18 cellular contexts compared by ENCODE assay signal in genomic region chr5:176806137-176806536, GRCh38. TPM values are rescaled to one million over a fixed set of nuclear protein-coding genes. Genes with fewer than 3 reads are reported as not detected.
DNase-seq lines count a peak whose midpoint lies in the region; ATAC-seq and TF ChIP-seq lines count a peak whose summit lies in the region.
"Had no signal": no experiment of that assay in that cellular context is flagged by ENCODE, and none has a peak within 500 bp of the region (broad histone marks: within the 10 kb centered on the region; RNA-seq: fewer than 3 reads in every experiment).

No MANE protein-coding gene starts in this region.

- no peak for ATAC-seq in HG02970 (IDR thresholded peaks at IDR 0.05; ENCODE audit: low FRiP score, unreplicated experiment)
- no peak for ATAC-seq in HG03571 (IDR thresholded peaks at IDR 0.05; ENCODE audit: unreplicated experiment)
- ATAC-seq in GM21825 (IDR thresholded peaks at IDR 0.05; ENCODE audit: unreplicated experiment) = no peak
- ATAC-seq: foreskin keratinocyte, left lung had no signal

- no peaks in the 10 kb centered on the region for H3F3A ChIP-seq in GM23248 (ENCODE audit: insufficient read depth)

- H3K27me3 ChIP-seq in GM23248 (replicated peaks; ENCODE audit: insufficient read depth) = peaks cover 38% of the 10 kb centered on the region
- H3K27me3 ChIP-seq in brain microvascular endothelial cell (replicated peaks) = peaks cover 29% of the 10 kb centered on the region
- peaks cover 0 to 11% (median 4%) of the 10 kb centered on the region in 4 donors for H3K27me3 ChIP-seq in liver (ENCODE audit: control insufficient read depth in 4 of 4, insufficient read depth in 4 of 4, low read length in 3 of 4)

- TF ChIP-seq CTCF in brain microvascular endothelial cell (IDR thresholded peaks at IDR 0.05; ENCODE audit: low read depth, low read length, missing control alignments) (no peak), liver (IDR thresholded peaks at IDR 0.05; ENCODE audit: low read depth, low read length, missing input control) (no peak), GM13977 (IDR thresholded peaks at IDR 0.05; ENCODE audit: extremely low read depth, insufficient read depth, missing control alignments) (no peak)

- no peaks in the 10 kb centered on the region for H3K79me2 ChIP-seq in GM23248 (ENCODE audit: insufficient read depth)
- H3K79me2 ChIP-seq: parathyroid adenoma had no signal

- H3K4me3 ChIP-seq in GM23248 = no peak overlapping the region
- no peak overlapping the region for H3K4me3 ChIP-seq in brain microvascular endothelial cell (ENCODE audit: low read depth, low read length)
- H3K4me3 ChIP-seq in liver (ENCODE audit: low read depth in 1 of 3, low read length in 3 of 3) = no peak overlapping the region
- H3K4me3 ChIP-seq: left lung, SJSA1 had no signal

- H3K9me2 ChIP-seq in GM23248 (ENCODE audit: insufficient read depth) = no peaks in the 10 kb centered on the region

- H2AFZ ChIP-seq in GM23248 = no peak overlapping the region
- H2AFZ ChIP-seq: parathyroid adenoma had no signal

- in situ Hi-C loops in GM23248 (cut with MboI) (no loop called here), brain microvascular endothelial cell (cut with HindIII; ENCODE audit: low pct_ligation_motif_present, low sequenced_read_pairs) (no loop called here), GM13977 (cut with MboI; ENCODE audit: low pct_unique_long_range_greater_than_20kb, low sequenced_read_pairs, unreplicated experiment) (no loop called here)

- no peak overlapping the region for H3K4me2 ChIP-seq in GM23248 (ENCODE audit: unreplicated experiment)

- 4 to 9% methylated on average over 1 of the region's 1 CpG for whole genome bisulfite sequencing in GM23248 (ENCODE audit: low coverage in 1 of 2, low lambda C conversion rate in 2 of 2, missing lambda C conversion rate in 2 of 2), 2 experiments
- 0% methylated on average over 1 of the region's 1 CpG for WGBS in liver

- DNase-seq in GM23248 (peak; percentile 35), NAMALWA (ENCODE audit: low spot score) (peak; percentile 29), brain microvascular endothelial cell (peak; percentile 40), GM13977 (ENCODE audit: low spot score) (no peak)
- DNase-seq: activated CD4-positive, alpha-beta memory T cell treated with anti-CD3 and anti-CD28 coated beads for 36 hours; activated T-cell treated with anti-CD3 and anti-CD28 coated beads, Interleukin-2, amount 50 U/mL, for 24 hours; effector memory CD4-positive, alpha-beta T cell; foreskin keratinocyte; left lung; NCI-H1930 had no signal

- H3K9me3 ChIP-seq in GM23248 (ENCODE audit: low read depth) (no peaks in the 10 kb centered on the region), liver (ENCODE audit: control insufficient read depth in 4 of 4, low read length in 3 of 4) (no peaks in the 10 kb centered on the region)
- H3K9me3 ChIP-seq: left lung had no signal

- H3K27ac ChIP-seq in GM23248 = no peak overlapping the region
- H3K27ac ChIP-seq in brain microvascular endothelial cell = no peak overlapping the region
- no peak overlapping the region for H3K27ac ChIP-seq in liver (ENCODE audit: low read depth in 1 of 2, low read length in 2 of 2)
- H3K27ac ChIP-seq: foreskin keratinocyte, left lung, parathyroid adenoma, SJSA1 had no signal

- no peaks in the 10 kb centered on the region for H3K4me1 ChIP-seq in GM23248 (ENCODE audit: insufficient read depth)
- H3K4me1 ChIP-seq in liver (ENCODE audit: control insufficient read depth in 4 of 4, insufficient read depth in 4 of 4, low read length in 3 of 4) = peaks cover 7 to 18% (median 12%) of the 10 kb centered on the region in 4 donors
- H3K4me1 ChIP-seq: foreskin keratinocyte had no signal

- H3K36me3 ChIP-seq in GM23248 (ENCODE audit: low read depth) (no peaks in the 10 kb centered on the region), brain microvascular endothelial cell (replicated peaks) (no peaks in the 10 kb centered on the region), liver (ENCODE audit: control insufficient read depth in 4 of 4, insufficient read depth in 3 of 4, low read depth in 1 of 4, low read length in 3 of 4) (no peaks in the 10 kb centered on the region)
- H3K36me3 ChIP-seq: left lung, SJSA1 had no signal

- no peaks in the 10 kb centered on the region for H4K20me1 ChIP-seq in GM23248 (ENCODE audit: insufficient read depth)

- H3K9ac ChIP-seq in GM23248 = no peak overlapping the region
- H3K9ac ChIP-seq in liver (ENCODE audit: low read depth in 1 of 2, low read length in 2 of 2) = no peak overlapping the region
- H3K9ac ChIP-seq: parathyroid adenoma had no signal

- no peak for TF ChIP-seq RAD21 in liver (IDR thresholded peaks at IDR 0.05)

TF ChIP-seq in liver, 16 proteins besides CTCF, POLR2A, EP300 and RAD21:
- TF ChIP-seq NR2F2 (IDR thresholded peaks at IDR 0.05) (no peak), REST (IDR thresholded peaks at IDR 0.05) (peak; percentile 77), SP1 (IDR thresholded peaks at IDR 0.05) (no peak), FOXA2 (IDR thresholded peaks at IDR 0.05) (no peak)

RNA-seq across cellular contexts. Expression of gene UNC5A, which starts 4.2 kb away (rescaled TPM):
- not detected in 2 replicates for total RNA-seq in GM23248 (2014; rRNA removed; shearing (Covaris generic))
- not detected in 2 replicates for polyA plus RNA-seq in GM23248 (2016; fragmentation: Nextera tagmentation; extraction: Ambion mirVana)
- under 1 TPM in 1 of 2 donors, not detected in 1; under 0.01 TPM for total RNA-seq in liver
- under 1 TPM; 0.03 to 0.07 TPM for polyA plus RNA-seq in liver
- total RNA-seq: activated CD4-positive, alpha-beta memory T cell treated with anti-CD3 and anti-CD28 coated beads for 36 hours; bronchial epithelial cell; OCI-LY7; SJSA1 had no signal
